In the genomic region with DNA sequence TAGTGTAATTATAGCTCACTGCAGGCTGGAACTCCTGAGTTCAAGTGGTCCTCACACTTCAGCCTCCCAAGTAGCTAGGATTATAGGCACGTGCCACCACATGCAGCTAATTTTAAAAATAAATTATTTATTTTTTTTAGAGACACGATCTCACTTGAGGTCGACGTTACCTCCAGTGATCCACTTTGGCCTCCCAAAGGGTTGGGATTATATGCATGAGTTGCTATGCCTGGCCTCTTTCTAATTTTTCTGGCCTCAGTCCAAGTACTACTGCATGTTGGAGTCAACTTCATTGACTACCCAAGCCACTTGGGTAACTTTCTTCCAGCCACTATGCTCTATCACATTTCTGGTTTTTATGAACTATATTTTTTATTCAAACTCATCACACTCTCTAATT, we compare ENCODE assay signal across 8 cellular contexts.
DNase-seq lines count a peak whose midpoint lies in the region; TF ChIP-seq lines count a peak whose summit lies in the region.
"Had no signal": no experiment of that assay in that cellular context is flagged by ENCODE, and none has a peak within 500 bp of the region (broad histone marks: within the 10 kb centered on the region; RNA-seq: fewer than 3 reads in every experiment).

No MANE protein-coding gene starts in this region.

- no peak overlapping the region for H2BK15ac ChIP-seq in mesendoderm (replicated peaks; ENCODE audit: low read depth)

- DNase-seq in MCF 10A (ENCODE audit: unreplicated experiment) = no peak
- DNase-seq in breast epithelium (ENCODE audit: low spot score in 2 of 2) = no peak
- DNase-seq in mesendoderm = no peak
- no peak for DNase-seq in NCI-H526 (lab: John Stamatoyannopoulos, UW)
- DNase-seq in effector CD8-positive, alpha-beta T cell (lab: John Stamatoyannopoulos, UW) = no peak
- DNase-seq: CD8-positive, alpha-beta T cell had no signal

- TF ChIP-seq CTCF in MCF 10A (IDR thresholded peaks at IDR 0.05; ENCODE audit: unreplicated experiment) = no peak
- no peak for TF ChIP-seq CTCF in breast epithelium (IDR thresholded peaks at IDR 0.05)

- H2BK5ac ChIP-seq in mesendoderm (ENCODE audit: low read length) = no peak overlapping the region

- TF ChIP-seq RAD21 in Ishikawa (IDR thresholded peaks at IDR 0.05; ENCODE audit: low read depth) = no peak

- H3K4me3 ChIP-seq in breast epithelium (no peak overlapping the region), mesendoderm (ENCODE audit: low read length) (no peak overlapping the region)

- no peak overlapping the region for H2AK5ac ChIP-seq in mesendoderm (ENCODE audit: low read length)

- peaks cover 43% of the 10 kb centered on the region for H3K4me1 Mint-ChIP-seq in MCF 10A (ENCODE audit: insufficient read depth, unreplicated experiment)
- H3K4me1 Mint-ChIP-seq: CD14-positive monocyte had no signal

- H3K4me3 Mint-ChIP-seq in MCF 10A (ENCODE audit: unreplicated experiment) = no peak overlapping the region
- H3K4me3 Mint-ChIP-seq: CD14-positive monocyte; CD8-positive, alpha-beta T cell had no signal

- no peak overlapping the region for H4K5ac ChIP-seq in mesendoderm (ENCODE audit: low read length)

- no peak overlapping the region for H4K8ac ChIP-seq in mesendoderm (ENCODE audit: low read depth, low read length)

- H3K79me2 ChIP-seq in mesendoderm (ENCODE audit: control insufficient read depth, insufficient read depth, low read length) = peaks cover 2% of the 10 kb centered on the region

- H3K27me3 Mint-ChIP-seq in MCF 10A (ENCODE audit: insufficient read depth, unreplicated experiment) = no peaks in the 10 kb centered on the region

- WGBS in mesendoderm (ENCODE audit: extremely low coverage, insufficient coverage, low lambda C conversion rate) = no CpG with 5 or more reads among the region's 4 CpGs

- no peak overlapping the region for H3K4me2 ChIP-seq in mesendoderm (ENCODE audit: low read length)

- peak overlapping the region; percentile 16 for H3K27ac Mint-ChIP-seq in MCF 10A (ENCODE audit: low read depth, unreplicated experiment)
- H3K27ac Mint-ChIP-seq: CD14-positive monocyte; CD8-positive, alpha-beta T cell had no signal

- TF ChIP-seq POLR2A in breast epithelium (IDR thresholded peaks at IDR 0.05) = no peak

- H3K9me3 ChIP-seq in breast epithelium = no peaks in the 10 kb centered on the region

- no TSS peak for BruUV-seq in MCF 10A (replicated peaks; lab: Mats Ljungman, UMichigan)

- H3K36me3 ChIP-seq in breast epithelium (no peaks in the 10 kb centered on the region), mesendoderm (ENCODE audit: control insufficient read depth, insufficient read depth, low read length) (no peaks in the 10 kb centered on the region)

- intact Hi-C loops in MCF 10A (cut with micrococcal nuclease) (no loop called here), breast epithelium (cut with DNase I; ENCODE audit: low total_unique reads) (no loop called here)

- H3K18ac ChIP-seq in mesendoderm (ENCODE audit: low read length) = no peak overlapping the region

- no peaks in the 10 kb centered on the region for H3K9me3 Mint-ChIP-seq in MCF 10A (ENCODE audit: unreplicated experiment)
- H3K9me3 Mint-ChIP-seq: CD8-positive, alpha-beta T cell had no signal

- H3K4ac ChIP-seq in mesendoderm (ENCODE audit: low read depth, low read length) = no peak overlapping the region

- H3K27me3 ChIP-seq in breast epithelium (no peaks in the 10 kb centered on the region), mesendoderm (ENCODE audit: insufficient read depth, low read length, poor library complexity) (no peaks in the 10 kb centered on the region)

- H2BK120ac ChIP-seq in mesendoderm (ENCODE audit: low read depth, low read length) = peak overlapping the region; percentile 61

- CTCF ChIA-PET in MCF 10A (lab: Yijun Ruan, JAX) = interaction anchor here (0.7 to 1.4 kb wide), 3 partner anchors 10 to 56 kb away, joined by 3 to 5 read pairs (median 4); no protein-coding TSS in a partner anchor

- no peak overlapping the region for H3K23ac ChIP-seq in mesendoderm (ENCODE audit: low read length)

- H3K4me1 ChIP-seq in breast epithelium (no peaks in the 10 kb centered on the region), mesendoderm (ENCODE audit: control insufficient read depth, low read depth, low read length) (peaks cover 5% of the 10 kb centered on the region)

- POLR2A ChIA-PET in MCF 10A (lab: Yijun Ruan, JAX) = interaction anchor here (0.6 to 2.5 kb wide), 5 partner anchors 15 to 1212 kb away, joined by 3 to 12 read pairs (median 3); partner anchors contain the start of gene EFNA5

- no peak for TF ChIP-seq EP300 in Ishikawa (IDR thresholded peaks at IDR 0.05; ENCODE audit: borderline replicate concordance)

- H3K36me3 Mint-ChIP-seq in MCF 10A (ENCODE audit: insufficient read depth, unreplicated experiment) = peaks cover 12% of the 10 kb centered on the region
- H3K36me3 Mint-ChIP-seq: CD14-positive monocyte; CD8-positive, alpha-beta T cell had no signal

- no peak overlapping the region for H3K56ac ChIP-seq in mesendoderm (ENCODE audit: low read length)

- no peak overlapping the region for H3K27ac ChIP-seq in breast epithelium
- H3K27ac ChIP-seq in mesendoderm (ENCODE audit: low read depth, low read length) = no peak overlapping the region

- no peak overlapping the region for H3K9ac ChIP-seq in mesendoderm (ENCODE audit: low read length)

- peaks cover 10% of the 10 kb centered on the region for H3K79me1 ChIP-seq in mesendoderm (ENCODE audit: low read length)

TF ChIP-seq in Ishikawa, 13 proteins besides CTCF, POLR2A, EP300 and RAD21:
- TF ChIP-seq TCF12 (IDR thresholded peaks at IDR 0.05; ENCODE audit: low read depth) = no peak
- TF ChIP-seq USF1 (IDR thresholded peaks at IDR 0.05) = no peak
- peak; percentile 55 for TF ChIP-seq NFIC (IDR thresholded peaks at IDR 0.05)
